In genomic region chr18:51037230-51037629, GRCh38 we compare ENCODE assay signal across 20 cellular contexts.
DNase-seq lines count a peak whose midpoint lies in the region; ATAC-seq and TF ChIP-seq lines count a peak whose summit lies in the region.
"Had no signal": no experiment of that assay in that cellular context is flagged by ENCODE, and none has a peak within 500 bp of the region (broad histone marks: within the 10 kb centered on the region; RNA-seq: fewer than 3 reads in every experiment).

No MANE protein-coding gene starts in this region.

- peaks cover 67% of the 10 kb centered on the region for H3K4me1 Mint-ChIP-seq in dendritic cell treated with granulocyte-macrophage colony-stimulating factor and Interleukin-4, amounts not matched to agents 40 ng/mL and 50 ng/mL, for 4 days (ENCODE audit: low read depth)
- H3K4me1 Mint-ChIP-seq in nephron, result peaks cover 60% of the 10 kb centered on the region

- peaks cover 31% of the 10 kb centered on the region for H3K36me3 ChIP-seq in BLaER1
- H3K36me3 ChIP-seq in HUES6 (ENCODE audit: control insufficient read depth, insufficient read depth, low read length), result peaks cover 5% of the 10 kb centered on the region; the same call in 1 of the 2 replicates

- no peaks in the 10 kb centered on the region for H3K9me3 ChIP-seq in BLaER1
- H3K9me3 ChIP-seq in HUES6 (ENCODE audit: control insufficient read depth, insufficient read depth, low read depth, low read length), result peaks cover 7% of the 10 kb centered on the region; the same call in 1 of the 2 replicates

- ATAC-seq in GM18520 (IDR thresholded peaks at IDR 0.05; ENCODE audit: unreplicated experiment) (no peak), GM21390 (IDR thresholded peaks at IDR 0.05; ENCODE audit: unreplicated experiment) (no peak), GM18907 (IDR thresholded peaks at IDR 0.05; ENCODE audit: unreplicated experiment) (no peak)
- ATAC-seq: PC-3 had no signal

- H3K4me1 ChIP-seq in BLaER1, result peaks cover 54% of the 10 kb centered on the region
- H3K4me1 ChIP-seq in HUES6 (ENCODE audit: control insufficient read depth, insufficient read depth, low read length), result peaks cover 61% of the 10 kb centered on the region

- 0 out of 2 replicates have a peak overlapping the region, but pooled peaks have one; percentile 2 for H3K4me2 ChIP-seq in BLaER1

- DNase-seq in DMS153 (lab: John Stamatoyannopoulos, UW), result no peak
- DNase-seq: activated CD4-positive, alpha-beta T cell treated with anti-CD3 and anti-CD28 coated beads, Interleukin-2, amount 10 ng/mL, durations not matched to agents 24 days and 14 days; activated gamma-delta T cell; amniotic stem cell; CD4-positive, alpha-beta memory T cell; cortex of kidney; GF-D8; NCI-H1105; NCI-H2081 treated with DMSO at 0.1 percent for 48 hours; NCI-H446; PC-3; SHP77 had no signal

- no peaks in the 10 kb centered on the region for H3K27me3 Mint-ChIP-seq in dendritic cell treated with granulocyte-macrophage colony-stimulating factor and Interleukin-4, amounts not matched to agents 40 ng/mL and 50 ng/mL, for 4 days
- no peaks in the 10 kb centered on the region for H3K27me3 Mint-ChIP-seq in nephron (ENCODE audit: low read depth)
- H3K27me3 Mint-ChIP-seq: activated CD4-positive, alpha-beta T cell treated with anti-CD3 and anti-CD28 coated beads, Interleukin-2, amount 10 ng/mL, durations not matched to agents 24 days and 14 days; CD4-positive, alpha-beta memory T cell had no signal

- no peak overlapping the region for H3K4me3 Mint-ChIP-seq in dendritic cell treated with granulocyte-macrophage colony-stimulating factor and Interleukin-4, amounts not matched to agents 40 ng/mL and 50 ng/mL, for 4 days
- H3K4me3 Mint-ChIP-seq in nephron, result no peak overlapping the region
- H3K4me3 Mint-ChIP-seq: activated CD4-positive, alpha-beta T cell treated with anti-CD3 and anti-CD28 coated beads, Interleukin-2, amount 10 ng/mL, durations not matched to agents 24 days and 14 days had no signal

- no peaks in the 10 kb centered on the region for H3K27me3 ChIP-seq in BLaER1
- H3K27me3 ChIP-seq in HUES6 (ENCODE audit: control insufficient read depth, insufficient read depth, low read length), result no peaks in the 10 kb centered on the region

- H3K36me3 Mint-ChIP-seq in dendritic cell treated with granulocyte-macrophage colony-stimulating factor and Interleukin-4, amounts not matched to agents 40 ng/mL and 50 ng/mL, for 4 days (ENCODE audit: low read depth), result peaks cover 21% of the 10 kb centered on the region
- H3K36me3 Mint-ChIP-seq in nephron (ENCODE audit: low read depth), result peaks cover 25% of the 10 kb centered on the region

- H3K27ac ChIP-seq in BLaER1 (no peak overlapping the region), HUES6 (ENCODE audit: low read depth, low read length) (0 out of 2 replicates have a peak overlapping the region, but pooled peaks have one; percentile 46)
- H3K27ac ChIP-seq: parathyroid adenoma had no signal

- H4K20me1 ChIP-seq in BLaER1, result peaks cover 98% of the 10 kb centered on the region

- H3K4me3 ChIP-seq in BLaER1 (no peak overlapping the region), HUES6 (ENCODE audit: low read depth, low read length) (no peak overlapping the region)

- H3K9ac ChIP-seq in BLaER1, result no peak overlapping the region
- no peak overlapping the region for H3K9ac ChIP-seq in HUES6 (ENCODE audit: low read length)
- H3K9ac ChIP-seq: parathyroid adenoma had no signal

- intact Hi-C loops in dendritic cell treated with granulocyte-macrophage colony-stimulating factor and Interleukin-4, amounts not matched to agents 40 ng/mL and 50 ng/mL, for 4 days (cut with micrococcal nuclease), result loop anchor here (10.0 kb wide), 1 partner anchor 1542 kb away; the partner anchor contains the start of gene RPL17

- TF ChIP-seq CTCF in nephron (IDR thresholded peaks at IDR 0.05; ENCODE audit: unreplicated experiment in 3 of 3), result no peak

- no peaks in the 10 kb centered on the region for H3K9me3 Mint-ChIP-seq in dendritic cell treated with granulocyte-macrophage colony-stimulating factor and Interleukin-4, amounts not matched to agents 40 ng/mL and 50 ng/mL, for 4 days
- no peaks in the 10 kb centered on the region for H3K9me3 Mint-ChIP-seq in nephron
- H3K9me3 Mint-ChIP-seq: activated CD4-positive, alpha-beta T cell treated with anti-CD3 and anti-CD28 coated beads, Interleukin-2, amount 10 ng/mL, durations not matched to agents 24 days and 14 days; CD4-positive, alpha-beta memory T cell had no signal

- peak overlapping the region; percentile 20 for H3K27ac Mint-ChIP-seq in dendritic cell treated with granulocyte-macrophage colony-stimulating factor and Interleukin-4, amounts not matched to agents 40 ng/mL and 50 ng/mL, for 4 days
- peak overlapping the region; percentile 23 to 58 (median 31) for H3K27ac Mint-ChIP-seq in nephron
- H3K27ac Mint-ChIP-seq: activated CD4-positive, alpha-beta T cell treated with anti-CD3 and anti-CD28 coated beads, Interleukin-2, amount 10 ng/mL, durations not matched to agents 24 days and 14 days had no signal
